ENCODE assay signal across 8 cellular contexts in genomic region chr2:218568190-218569037, GRCh38. TPM values are rescaled to one million over a fixed set of nuclear protein-coding genes. Genes with fewer than 3 reads are reported as not detected.
DNase-seq lines count a peak whose midpoint lies in the region; ATAC-seq and TF ChIP-seq lines count a peak whose summit lies in the region.

A gene with protein sequence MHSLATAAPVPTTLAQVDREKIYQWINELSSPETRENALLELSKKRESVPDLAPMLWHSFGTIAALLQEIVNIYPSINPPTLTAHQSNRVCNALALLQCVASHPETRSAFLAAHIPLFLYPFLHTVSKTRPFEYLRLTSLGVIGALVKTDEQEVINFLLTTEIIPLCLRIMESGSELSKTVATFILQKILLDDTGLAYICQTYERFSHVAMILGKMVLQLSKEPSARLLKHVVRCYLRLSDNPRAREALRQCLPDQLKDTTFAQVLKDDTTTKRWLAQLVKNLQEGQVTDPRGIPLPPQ (plus strand): TSS chr2:218568839. CDS start chr2:218568955, 116 bp downstream.
USP37 (minus strand) TSS chr2:218568351; CDS start chr2:218558653, 9,698 bp downstream.

- ATAC-seq in GM19397 (IDR thresholded peaks at IDR 0.05; ENCODE audit: unreplicated experiment) (peak; percentile 80), HG03571 (IDR thresholded peaks at IDR 0.05; ENCODE audit: unreplicated experiment) (peak; percentile 65)

- peaks cover 0 to 4% (median 0%) of the 10 kb centered on the region in 4 donors for H3K36me3 ChIP-seq in liver (ENCODE audit: control insufficient read depth in 4 of 4, insufficient read depth in 3 of 4, low read depth in 1 of 4, low read length in 3 of 4)

- H3K4me1 ChIP-seq in liver (ENCODE audit: control insufficient read depth in 4 of 4, insufficient read depth in 4 of 4, low read length in 3 of 4) = peaks cover 5 to 33% (median 27%) of the 10 kb centered on the region in 4 donors

- H3K4me3 Mint-ChIP-seq in CD14-positive monocyte = peak within 1 kb of the TSS; percentile 92 to 97

- no peak for TF ChIP-seq CTCF in CD14-positive monocyte (IDR thresholded peaks at IDR 0.05)
- TF ChIP-seq CTCF in liver (IDR thresholded peaks at IDR 0.05; ENCODE audit: low read depth, low read length, missing input control) = no peak

- H3K27ac ChIP-seq in liver (ENCODE audit: low read depth in 1 of 2, low read length in 2 of 2) = peak within 1 kb of the TSS; percentile 93 to 98

- H3K27ac Mint-ChIP-seq in CD14-positive monocyte = peak within 1 kb of the TSS; percentile 99 to 100 (median 99)

- peak within 1 kb of the TSS; percentile 80 to 93 (median 83) for H3K4me3 ChIP-seq in liver (ENCODE audit: low read depth in 1 of 3, low read length in 3 of 3)

- H3K27me3 ChIP-seq in liver (ENCODE audit: control insufficient read depth in 4 of 4, insufficient read depth in 4 of 4, low read length in 3 of 4) = no peaks in the 10 kb centered on the region

- H3K27me3 Mint-ChIP-seq in CD14-positive monocyte (ENCODE audit: low read depth in 3 of 3) = no peaks in the 10 kb centered on the region

- peak; percentile 99 for DNase-seq in CD14-positive monocyte (ENCODE audit: low spot score)
- DNase-seq in NCI-H82 (lab: John Stamatoyannopoulos, UW) = peak; percentile 99
- peak; percentile 100 for DNase-seq in activated CD4-positive, alpha-beta T cell treated with anti-CD3 and anti-CD28 coated beads, Interleukin-2, amount 50 U/mL, for 48 hours
- peak; percentile 95 to 99 for DNase-seq in dermis microvascular lymphatic vessel endothelial cell (ENCODE audit: low read depth in 2 of 2)
- peak; percentile 100 for DNase-seq in stimulated activated CD4-positive, alpha-beta T cell treated with anti-CD3 and anti-CD28 coated beads, Interleukin-4, amount 100 ng/mL, for 24 hours

- no peaks in the 10 kb centered on the region for H3K9me3 ChIP-seq in liver (ENCODE audit: control insufficient read depth in 4 of 4, low read length in 3 of 4)

- WGBS in liver = under 1% methylated on average over 77 of the region's 77 CpGs

- H3K36me3 Mint-ChIP-seq in CD14-positive monocyte = peaks cover 22% of the 10 kb centered on the region in 2 donors

- no peaks in the 10 kb centered on the region for H3K9me3 Mint-ChIP-seq in CD14-positive monocyte

- intact Hi-C loops in CD14-positive monocyte (cut with micrococcal nuclease) = loop anchor here (10.0 kb wide), 3 partner anchors 164 to 294 kb away; partner anchors contain the start of genes AAMP (in 1 of the 2), CTDSP1 (in 1 of the 2) and PNKD (in 1 of the 2)

- H3K9ac ChIP-seq in liver (ENCODE audit: low read depth in 1 of 2, low read length in 2 of 2) = peak within 1 kb of the TSS; percentile 84 to 95

- TF ChIP-seq RAD21 in liver (IDR thresholded peaks at IDR 0.05) = no peak

- H3K4me1 Mint-ChIP-seq in CD14-positive monocyte = peaks cover 45% of the 10 kb centered on the region

TF ChIP-seq in liver, 16 proteins besides CTCF, POLR2A, EP300 and RAD21:
- TF ChIP-seq, protein P1, sequence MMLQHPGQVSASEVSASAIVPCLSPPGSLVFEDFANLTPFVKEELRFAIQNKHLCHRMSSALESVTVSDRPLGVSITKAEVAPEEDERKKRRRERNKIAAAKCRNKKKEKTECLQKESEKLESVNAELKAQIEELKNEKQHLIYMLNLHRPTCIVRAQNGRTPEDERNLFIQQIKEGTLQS (IDR thresholded peaks at IDR 0.05) = peak; percentile 51
- TF ChIP-seq, protein P2, sequence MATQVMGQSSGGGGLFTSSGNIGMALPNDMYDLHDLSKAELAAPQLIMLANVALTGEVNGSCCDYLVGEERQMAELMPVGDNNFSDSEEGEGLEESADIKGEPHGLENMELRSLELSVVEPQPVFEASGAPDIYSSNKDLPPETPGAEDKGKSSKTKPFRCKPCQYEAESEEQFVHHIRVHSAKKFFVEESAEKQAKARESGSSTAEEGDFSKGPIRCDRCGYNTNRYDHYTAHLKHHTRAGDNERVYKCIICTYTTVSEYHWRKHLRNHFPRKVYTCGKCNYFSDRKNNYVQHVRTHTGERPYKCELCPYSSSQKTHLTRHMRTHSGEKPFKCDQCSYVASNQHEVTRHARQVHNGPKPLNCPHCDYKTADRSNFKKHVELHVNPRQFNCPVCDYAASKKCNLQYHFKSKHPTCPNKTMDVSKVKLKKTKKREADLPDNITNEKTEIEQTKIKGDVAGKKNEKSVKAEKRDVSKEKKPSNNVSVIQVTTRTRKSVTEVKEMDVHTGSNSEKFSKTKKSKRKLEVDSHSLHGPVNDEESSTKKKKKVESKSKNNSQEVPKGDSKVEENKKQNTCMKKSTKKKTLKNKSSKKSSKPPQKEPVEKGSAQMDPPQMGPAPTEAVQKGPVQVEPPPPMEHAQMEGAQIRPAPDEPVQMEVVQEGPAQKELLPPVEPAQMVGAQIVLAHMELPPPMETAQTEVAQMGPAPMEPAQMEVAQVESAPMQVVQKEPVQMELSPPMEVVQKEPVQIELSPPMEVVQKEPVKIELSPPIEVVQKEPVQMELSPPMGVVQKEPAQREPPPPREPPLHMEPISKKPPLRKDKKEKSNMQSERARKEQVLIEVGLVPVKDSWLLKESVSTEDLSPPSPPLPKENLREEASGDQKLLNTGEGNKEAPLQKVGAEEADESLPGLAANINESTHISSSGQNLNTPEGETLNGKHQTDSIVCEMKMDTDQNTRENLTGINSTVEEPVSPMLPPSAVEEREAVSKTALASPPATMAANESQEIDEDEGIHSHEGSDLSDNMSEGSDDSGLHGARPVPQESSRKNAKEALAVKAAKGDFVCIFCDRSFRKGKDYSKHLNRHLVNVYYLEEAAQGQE (IDR thresholded peaks at IDR 0.05) = peak; percentile 97
- TF ChIP-seq TAF1 (conservative IDR thresholded peaks at IDR 0.05) = no peak
- peak; percentile 77 for TF ChIP-seq SP1 (IDR thresholded peaks at IDR 0.05)
- no peak for TF ChIP-seq HNF4G (IDR thresholded peaks at IDR 0.05)
- peak; percentile 99 for TF ChIP-seq NR2F2 (IDR thresholded peaks at IDR 0.05)
- TF ChIP-seq RXRA (IDR thresholded peaks at IDR 0.05) = peak; percentile 65 to 66
- TF ChIP-seq HNF4A (conservative IDR thresholded peaks at IDR 0.05) = peak; percentile 57 to 61
- TF ChIP-seq JUND (IDR thresholded peaks at IDR 0.05) = peak in 1 of 2 donors; percentile 23
- TF ChIP-seq, protein P3, sequence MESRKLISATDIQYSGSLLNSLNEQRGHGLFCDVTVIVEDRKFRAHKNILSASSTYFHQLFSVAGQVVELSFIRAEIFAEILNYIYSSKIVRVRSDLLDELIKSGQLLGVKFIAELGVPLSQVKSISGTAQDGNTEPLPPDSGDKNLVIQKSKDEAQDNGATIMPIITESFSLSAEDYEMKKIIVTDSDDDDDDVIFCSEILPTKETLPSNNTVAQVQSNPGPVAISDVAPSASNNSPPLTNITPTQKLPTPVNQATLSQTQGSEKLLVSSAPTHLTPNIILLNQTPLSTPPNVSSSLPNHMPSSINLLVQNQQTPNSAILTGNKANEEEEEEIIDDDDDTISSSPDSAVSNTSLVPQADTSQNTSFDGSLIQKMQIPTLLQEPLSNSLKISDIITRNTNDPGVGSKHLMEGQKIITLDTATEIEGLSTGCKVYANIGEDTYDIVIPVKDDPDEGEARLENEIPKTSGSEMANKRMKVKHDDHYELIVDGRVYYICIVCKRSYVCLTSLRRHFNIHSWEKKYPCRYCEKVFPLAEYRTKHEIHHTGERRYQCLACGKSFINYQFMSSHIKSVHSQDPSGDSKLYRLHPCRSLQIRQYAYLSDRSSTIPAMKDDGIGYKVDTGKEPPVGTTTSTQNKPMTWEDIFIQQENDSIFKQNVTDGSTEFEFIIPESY (IDR thresholded peaks at IDR 0.05) = peak; percentile 54
- peak; percentile 98 to 100 for TF ChIP-seq EGR1 (IDR thresholded peaks at IDR 0.05; ENCODE audit: low read depth in 2 of 2)
- TF ChIP-seq FOXA2 (IDR thresholded peaks at IDR 0.05) = no peak
- TF ChIP-seq FOXA1 (IDR thresholded peaks at IDR 0.05) = no peak
- peak; percentile 94 for TF ChIP-seq YY1 (IDR thresholded peaks at IDR 0.05)
- TF ChIP-seq MAX (IDR thresholded peaks at IDR 0.05) = peak; percentile 66
- peak; percentile 17 to 78 for TF ChIP-seq GABPA (IDR thresholded peaks at IDR 0.05 in 1 of 2, conservative IDR thresholded peaks at IDR 0.05 in 1 of 2)

RNA-seq across cellular contexts. Expression of the first gene that starts in this region (rescaled TPM):
- polyA plus RNA-seq in CD14-positive monocyte (10 to 100 TPM; 14.5 to 18.4 TPM), liver (10 to 100 TPM; 10.5 to 12.3 TPM)
- total RNA-seq in dermis microvascular lymphatic vessel endothelial cell (46.3 and 53.9 TPM in 2 replicates), liver (10 to 100 TPM; 17.2 to 24.4 TPM)

RNA-seq across cellular contexts. Expression of gene USP37, which starts in this region (rescaled TPM):
- polyA plus RNA-seq in CD14-positive monocyte (1 to 10 TPM; 2.7 to 4.9 TPM), liver (1 to 10 TPM; 1.4 to 1.7 TPM)
- total RNA-seq in dermis microvascular lymphatic vessel endothelial cell (7.3 and 8.3 TPM in 2 replicates), liver (10 to 100 TPM in 1 of 2 donors, 1 to 10 TPM in 1; 7.7 to 10.9 TPM)

Comparison
In these comparisons a context has a peak if more than half of its experiments do, and no peak if none do; other contexts are left out.
1. Peak in every context shown above with its lines: DNase-seq, ATAC-seq, H3K4me3 ChIP-seq and H3K27ac ChIP-seq.